ENCODE assay signal across 6 cellular contexts in genomic region chr6:10589983-10590382, GRCh38.
"Had no signal": no experiment of that assay in that cellular context is flagged by ENCODE, and none has a peak within 500 bp of the region (broad histone marks: within the 10 kb centered on the region; RNA-seq: fewer than 3 reads in every experiment).

No MANE protein-coding gene starts in this region.

- H3K27ac ChIP-seq: GM23248, HL-60 had no signal

- H3K4me3 ChIP-seq: GM23248 had no signal

- H3K9me3 Mint-ChIP-seq: H9, HFFc6, IgD-negative memory B cell had no signal

- H3K27me3 Mint-ChIP-seq: IgD-negative memory B cell had no signal

- H3K4me3 Mint-ChIP-seq: HFFc6, IgD-negative memory B cell had no signal

- DNase-seq: GM23248, H9, HCEC 1CT, HFFc6 had no signal

- H3K27ac Mint-ChIP-seq: HFFc6, IgD-negative memory B cell had no signal

- H2AFZ ChIP-seq: GM23248 had no signal
